ENCODE assay signal across 8 cellular contexts in genomic region chr10:28628184-28628893, GRCh38. TPM values are rescaled to one million over a fixed set of nuclear protein-coding genes. Genes with fewer than 3 reads are reported as not detected.
DNase-seq lines count a peak whose midpoint lies in the region; ATAC-seq, FAIRE-seq and TF ChIP-seq lines count a peak whose summit lies in the region.

No MANE protein-coding gene starts in this region.

- H3K4ac ChIP-seq in H1 (replicated peaks; ENCODE audit: insufficient read length, low read depth, low read length): no peak overlapping the region

- no peaks in the 10 kb centered on the region for H3K36me3 Mint-ChIP-seq in activated CD8-positive, alpha-beta T cell treated with anti-CD3 and anti-CD28 coated beads for 36 hours (ENCODE audit: low read depth)

- no peak overlapping the region for H4K5ac ChIP-seq in H1 (ENCODE audit: insufficient read length, low read depth, low read length)

- H3K27me3 Mint-ChIP-seq in activated CD8-positive, alpha-beta T cell treated with anti-CD3 and anti-CD28 coated beads for 36 hours: peaks cover 13% of the 10 kb centered on the region

- H3K4me3 ChIP-seq in H1 (ENCODE audit: extremely low read depth in 1 of 4, insufficient read depth in 2 of 4, low read depth in 3 of 4, low read length in 4 of 4): no peak overlapping the region

- no peak overlapping the region for H3K23ac ChIP-seq in H1 (ENCODE audit: insufficient read length)

- H2BK5ac ChIP-seq in H1 (ENCODE audit: low read depth, low read length): no peak overlapping the region

- H2BK15ac ChIP-seq in H1 (ENCODE audit: low read length): no peak overlapping the region

- peaks cover 6% of the 10 kb centered on the region for H3K4me1 Mint-ChIP-seq in activated CD8-positive, alpha-beta T cell treated with anti-CD3 and anti-CD28 coated beads for 36 hours (ENCODE audit: low read depth)

- no peaks in the 10 kb centered on the region for H3K9me3 Mint-ChIP-seq in activated CD8-positive, alpha-beta T cell treated with anti-CD3 and anti-CD28 coated beads for 36 hours

- H3K27ac ChIP-seq in H1 (ENCODE audit: low read depth, low read length): no peak overlapping the region

- peak; percentile 76 for ATAC-seq in GM18867 (IDR thresholded peaks at IDR 0.05; ENCODE audit: unreplicated experiment)
- peak; percentile 76 for ATAC-seq in HG03354 (IDR thresholded peaks at IDR 0.05; ENCODE audit: poor library complexity, severe bottlenecking, unreplicated experiment)
- ATAC-seq in activated CD8-positive, alpha-beta T cell treated with anti-CD3 and anti-CD28 coated beads for 36 hours: peak; percentile 84

- H2BK20ac ChIP-seq in H1 (ENCODE audit: low read length): no peak overlapping the region

- H3K18ac ChIP-seq in H1 (ENCODE audit: extremely low read depth, low read length): no peak overlapping the region

- H3K14ac ChIP-seq in H1 (ENCODE audit: insufficient read length): no peak overlapping the region

- CTCF ChIA-PET in activated CD8-positive, alpha-beta T cell treated with anti-CD3 and anti-CD28 coated beads for 36 hours (lab: Charles Lee): interaction anchor here (0.8 to 2.8 kb wide), 13 partner anchors 9 to 676 kb away, joined by 3 to 13 read pairs (median 4); no protein-coding TSS in a partner anchor
- CTCF ChIA-PET in H1 (lab: Charles Lee; ENCODE audit: partially characterized antibody): interaction anchor here (0.6 to 3.3 kb wide), 21 partner anchors 9 to 677 kb away, joined by 3 to 25 read pairs (median 4); no protein-coding TSS in a partner anchor

- DNase-seq in ACHN: peak; percentile 69
- peak; percentile 42 for DNase-seq in NCI-H82 treated with DMSO at 0.1 percent for 48 hours (lab: John Stamatoyannopoulos, UW; ENCODE audit: unreplicated experiment)
- peak; percentile 82 for DNase-seq in activated CD8-positive, alpha-beta T cell treated with anti-CD3 and anti-CD28 coated beads for 36 hours
- peak; percentile 46 to 87 for DNase-seq in H1 (ENCODE audit: low read depth in 1 of 2, low spot score in 2 of 2)
- peak; percentile 89 for DNase-seq in mesenteric fat pad (ENCODE audit: low spot score)
- peak; percentile 48 to 52 for DNase-seq in stimulated activated CD8-positive, alpha-beta memory T cell treated with anti-CD3 and anti-CD28 coated beads, Interleukin-15, amount 100 ng/mL, for 48 hours (ENCODE audit: low read depth in 2 of 2)

- no peak overlapping the region for H3K56ac ChIP-seq in H1 (replicated peaks; ENCODE audit: insufficient read length, low read depth, low read length)

- H3K36me3 ChIP-seq in H1 (ENCODE audit: control insufficient read depth in 2 of 4, insufficient read depth in 4 of 4, low read length in 3 of 4): no peaks in the 10 kb centered on the region

- peak overlapping the region; percentile 11; the same call in 1 of the 2 replicates for H2AFZ ChIP-seq in H1 (ENCODE audit: low read length)

- TF ChIP-seq CTCF in activated CD8-positive, alpha-beta T cell treated with anti-CD3 and anti-CD28 coated beads for 36 hours (IDR thresholded peaks at IDR 0.05): peak; percentile 89
- TF ChIP-seq CTCF in H1 (IDR thresholded peaks at IDR 0.05; ENCODE audit: control extremely low read depth in 1 of 3, insufficient read depth in 1 of 3, low read depth in 1 of 3, low read length in 3 of 3): peak; percentile 88 to 94 (median 89)

- no peaks in the 10 kb centered on the region for H4K20me1 ChIP-seq in H1 (replicated peaks in 1 of 2; ENCODE audit: control insufficient read depth in 1 of 2, insufficient read depth in 2 of 2, low read length in 2 of 2)

- no peak for TF ChIP-seq POLR2A in H1 (IDR thresholded peaks at IDR 0.05; ENCODE audit: control extremely low read depth in 1 of 2, low read depth in 2 of 2, low read length in 2 of 2)

- peak; percentile 45 for FAIRE-seq in H1 (lab: Jason Lieb, UNC)

- intact Hi-C loops in activated CD8-positive, alpha-beta T cell treated with anti-CD3 and anti-CD28 coated beads for 36 hours (cut with micrococcal nuclease): no loop called here

- peak; percentile 95 to 97 for TF ChIP-seq RAD21 in H1 (IDR thresholded peaks at IDR 0.05 in 1 of 2, conservative IDR thresholded peaks at IDR 0.05 in 1 of 2; ENCODE audit: low read depth in 2 of 2, low read length in 2 of 2)

- H3K23me2 ChIP-seq in H1 (ENCODE audit: low read depth, low read length): no peaks in the 10 kb centered on the region

- H3K4me1 ChIP-seq in H1 (replicated peaks in 1 of 4; ENCODE audit: control insufficient read depth in 3 of 4, insufficient read depth in 4 of 4, low read length in 3 of 4): peaks cover 0 to 3% (median under 1%) of the 10 kb centered on the region in 4 experiments; a peak in 2 of 7 replicates

- no peak overlapping the region for H2AK5ac ChIP-seq in H1 (ENCODE audit: low read depth, low read length)

- 51% methylated on average over 15 of the region's 15 CpGs; no CpG with 5 or more reads in 1 of the 2 experiments for WGBS in H1 (ENCODE audit: extremely low coverage in 1 of 2, insufficient coverage in 1 of 2, insufficient read length in 1 of 2, insufficient replicate concordance in 2 of 2, low coverage in 1 of 2, low lambda C conversion rate in 2 of 2, missing lambda C conversion rate in 1 of 2), 2 experiments

- in situ Hi-C loops in ACHN (cut with HindIII; ENCODE audit: low pct_ligation_motif_present, low pct_unique_long_range_greater_than_20kb, low sequenced_read_pairs): no loop called here

- no peaks in the 10 kb centered on the region for H3K79me2 ChIP-seq in H1 (ENCODE audit: control insufficient read depth in 1 of 2, insufficient read depth in 2 of 2, low read length in 2 of 2)

- H3K27me3 ChIP-seq in H1 (replicated peaks in 1 of 4; ENCODE audit: control insufficient read depth in 3 of 4, extremely low read depth in 1 of 4, insufficient read depth in 3 of 4, low read length in 3 of 4): no peaks in the 10 kb centered on the region

- POLR2A ChIA-PET in activated CD8-positive, alpha-beta T cell treated with anti-CD3 and anti-CD28 coated beads for 36 hours (lab: Charles Lee): no interaction called here
- POLR2A ChIA-PET in H1 (lab: Charles Lee; ENCODE audit: partially characterized antibody): interaction anchor here (0.6 kb wide), 1 partner anchor 49 kb away, joined by 3 read pairs; the partner anchor contains the start of gene BAMBI

- H3K4me3 Mint-ChIP-seq in activated CD8-positive, alpha-beta T cell treated with anti-CD3 and anti-CD28 coated beads for 36 hours: no peak overlapping the region

- no peak overlapping the region for H4K91ac ChIP-seq in H1 (replicated peaks; ENCODE audit: insufficient read length, low read length)

- H3K79me1 ChIP-seq in H1 (ENCODE audit: low read depth, low read length): no peaks in the 10 kb centered on the region

- no peak for TF ChIP-seq EP300 in H1 (IDR thresholded peaks at IDR 0.05; ENCODE audit: borderline replicate concordance in 1 of 2, low read depth in 2 of 2, low read length in 2 of 2)

- 0 out of 2 replicates have a peak overlapping the region, but pooled peaks have one; percentile 3 for H2BK12ac ChIP-seq in H1 (ENCODE audit: low read depth, low read length)

- H2BK120ac ChIP-seq in H1 (replicated peaks; ENCODE audit: low read depth, low read length): no peak overlapping the region

- no peak overlapping the region for H4K8ac ChIP-seq in H1 (ENCODE audit: extremely low read depth, insufficient read depth, low read length)

- no peaks in the 10 kb centered on the region for H3K9me3 ChIP-seq in H1 (ENCODE audit: insufficient read depth in 2 of 2, low read depth in 1 of 2, low read length in 1 of 2)

- 0 out of 7 replicates have a peak overlapping the region, but pooled peaks of 1 of the 4 experiments have one; percentile 5 for H3K9ac ChIP-seq in H1 (replicated peaks in 1 of 4; ENCODE audit: extremely low read depth in 1 of 4, low read depth in 3 of 4, low read length in 3 of 4)

- H3K4me2 ChIP-seq in H1 (ENCODE audit: insufficient read depth in 1 of 2, low read depth in 2 of 2, low read length in 2 of 2): no peak overlapping the region

- H3K27ac Mint-ChIP-seq in activated CD8-positive, alpha-beta T cell treated with anti-CD3 and anti-CD28 coated beads for 36 hours: no peak overlapping the region

TF ChIP-seq in H1, 55 proteins besides CTCF, POLR2A, EP300 and RAD21:
- no peak for TF ChIP-seq EZH2 (IDR thresholded peaks at IDR 0.05; ENCODE audit: low read depth, low read length, severe bottlenecking)
- TF ChIP-seq SAP30 (IDR thresholded peaks at IDR 0.05; ENCODE audit: insufficient read depth, insufficient replicate concordance, low read length): no peak
- no peak for TF ChIP-seq HDAC2 (IDR thresholded peaks at IDR 0.05; ENCODE audit: borderline replicate concordance in 1 of 2, low read depth in 2 of 2, low read length in 2 of 2)
- TF ChIP-seq CEBPB (IDR thresholded peaks at IDR 0.05; ENCODE audit: low read depth, low read length): peak; percentile 37; the same call in 1 of the 2 replicates

RNA-seq across cellular contexts. Expression of gene BAMBI, which starts 49.0 kb away (rescaled TPM):
- under 1 TPM; 0.18 to 0.27 TPM for total RNA-seq in activated CD8-positive, alpha-beta T cell treated with anti-CD3 and anti-CD28 coated beads for 36 hours
- 26.4 and 28.4 TPM in 2 replicates for total RNA-seq in H1 (2021; fragmentation: NEBNext Ultra II Directional; extraction: Animal tissue kit (Norgen Biotek cat#: 25700))
- polyA plus RNA-seq in H1 (2011; rRNA removed): 5.6 and 7.3 TPM in 2 replicates
- 6.3 TPM for polyA plus RNA-seq in H1 (2011; cell fraction: cytosol; rRNA removed)
- 9.8 TPM for polyA plus RNA-seq in H1 (2011; cell fraction: nucleus; rRNA removed)
- polyA plus RNA-seq in H1 (2012, experiment 1 of 2): 11.0 to 16.9 TPM (median 14.0 TPM) in 4 replicates
- polyA plus RNA-seq in H1 (2012, experiment 2 of 2): 11.2 TPM
- polyA plus RNA-seq in H1 (2013, experiment 1 of 2): 28.3 TPM
- 37.5 TPM for polyA plus RNA-seq in H1 (2013, experiment 2 of 2)
- 3.6 and 4.3 TPM in 2 replicates for polyA minus RNA-seq in H1 (2011; rRNA and poly(A)+ RNA removed)
- polyA minus RNA-seq in H1 (2011; cell fraction: cytosol; rRNA and poly(A)+ RNA removed): 3.5 TPM
- 5.9 TPM for polyA minus RNA-seq in H1 (2011; cell fraction: nucleus; rRNA and poly(A)+ RNA removed)
- 14.3 TPM for total RNA-seq in mesenteric fat pad

Comparison
In these comparisons a context has a peak if more than half of its experiments do, and no peak if none do; other contexts are left out.
1. RNA of gene BAMBI, which starts 49.0 kb away (total RNA-seq): 26.4 to 28.4 TPM in H1 and 14.3 TPM in mesenteric fat pad (single experiment); 0.18 to 0.27 TPM in activated CD8-positive, alpha-beta T cell treated with anti-CD3 and anti-CD28 coated beads for 36 hours; every median in the first group is over 10 times any median in the second.
2. Peak in every context shown above with its lines, with median percentiles within 50 percentile points of each other: DNase-seq and ATAC-seq.